In the genomic region with DNA sequence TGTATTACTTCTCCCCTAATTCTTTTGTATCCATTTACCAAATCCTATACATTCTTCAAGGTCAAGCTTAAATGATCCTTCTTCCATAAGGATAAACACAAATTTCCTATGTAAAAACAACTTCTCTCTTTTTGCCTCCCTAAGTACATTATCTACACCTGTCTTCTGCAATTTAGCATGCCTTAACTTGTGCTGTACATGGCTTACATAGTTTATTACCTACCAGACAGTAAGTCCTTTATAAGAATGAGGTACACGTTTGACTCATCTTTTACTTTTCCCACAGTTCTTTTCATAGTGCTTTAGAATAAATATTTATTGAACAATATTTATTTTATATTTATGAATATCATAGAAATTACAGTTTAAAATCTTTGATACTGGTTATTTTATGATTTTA, we compare ENCODE assay signal across 23 cellular contexts. TPM values are rescaled to one million over a fixed set of nuclear protein-coding genes. Genes with fewer than 3 reads are reported as not detected.
DNase-seq lines count a peak whose midpoint lies in the region; ATAC-seq, FAIRE-seq and TF ChIP-seq lines count a peak whose summit lies in the region.
"Had no signal": no experiment of that assay in that cellular context is flagged by ENCODE, and none has a peak within 500 bp of the region (broad histone marks: within the 10 kb centered on the region; RNA-seq: fewer than 3 reads in every experiment).

No MANE protein-coding gene starts in this region.

- no peak overlapping the region for H3K4me3 Mint-ChIP-seq in activated T-cell treated with anti-CD3 and anti-CD28 coated beads, Interleukin-2, amount 50 U/mL, for 4 hours
- H3K4me3 Mint-ChIP-seq: B cell; CD4-positive, alpha-beta T cell; CD8-positive, alpha-beta T cell had no signal

- no peak for FAIRE-seq in small intestine (lab: Jason Lieb, UNC)
- FAIRE-seq: A204.1, D721Med, G401.6, GM12891, GM19239 had no signal

- no peaks in the 10 kb centered on the region for H3K4me1 Mint-ChIP-seq in activated T-cell treated with anti-CD3 and anti-CD28 coated beads, Interleukin-2, amount 50 U/mL, for 4 hours (ENCODE audit: low read depth)
- H3K4me1 Mint-ChIP-seq: B cell had no signal

- H3K36me3 Mint-ChIP-seq in activated T-cell treated with anti-CD3 and anti-CD28 coated beads, Interleukin-2, amount 50 U/mL, for 4 hours (ENCODE audit: insufficient read depth) = peaks cover 31% of the 10 kb centered on the region

- DNase-seq in RWPE1 (ENCODE audit: low spot score) (peak; percentile 5), RWPE2 (ENCODE audit: low spot score) (no peak), epithelial cell of esophagus (ENCODE audit: low read depth) (peak; percentile 50), foreskin keratinocyte (peak; percentile 18 to 68), small intestine (no peak)
- no peak for DNase-seq in activated T-cell treated with anti-CD3 and anti-CD28 coated beads, Interleukin-2, amount 50 U/mL, for 4 hours
- DNase-seq: 8988T; ACHN; Caco-2; Calu3; CD4-positive, alpha-beta T cell; CD8-positive, alpha-beta T cell; DMS79 treated with DMSO at 0.1 percent for 48 hours; GF-D8 had no signal

- CTCF ChIA-PET in RWPE1 (lab: Yijun Ruan, JAX) = interaction anchor here (0.7 kb wide), 1 partner anchor 18 kb away, joined by 3 read pairs; no protein-coding TSS in a partner anchor

- POLR2A ChIA-PET in RWPE1 (lab: Yijun Ruan, JAX; ENCODE audit: low non-redundant PET) = no interaction called here

- no peaks in the 10 kb centered on the region for H3K27me3 ChIP-seq in RWPE2 (ENCODE audit: insufficient read depth, poor library complexity, severe bottlenecking)
- no peaks in the 10 kb centered on the region for H3K27me3 ChIP-seq in foreskin keratinocyte
- no peaks in the 10 kb centered on the region for H3K27me3 ChIP-seq in small intestine (ENCODE audit: control insufficient read depth in 2 of 2, insufficient read depth in 2 of 2, low read length in 2 of 2)
- H3K27me3 ChIP-seq: BLaER1 treated with 17β-estradiol and CSF1 and Interleukin-3, amounts not matched to agents 10 nM and 100 nM had no signal

- H3K4me1 ChIP-seq in RWPE2 (ENCODE audit: insufficient read depth, poor library complexity, severe bottlenecking) (no peaks in the 10 kb centered on the region), foreskin keratinocyte (peaks cover 8% of the 10 kb centered on the region), small intestine (ENCODE audit: control insufficient read depth in 2 of 2, insufficient read depth in 1 of 2, low read depth in 1 of 2, low read length in 1 of 2) (no peaks in the 10 kb centered on the region)
- H3K4me1 ChIP-seq: BLaER1 treated with 17β-estradiol and CSF1 and Interleukin-3, amounts not matched to agents 10 nM and 100 nM; Caco-2 had no signal

- WGBS in small intestine, 3 donors = 92 to 96% (median 93%) methylated on average over 1 of the region's 1 CpG

- H3K27ac ChIP-seq in RWPE1 (no peak overlapping the region), RWPE2 (ENCODE audit: poor library complexity, severe bottlenecking) (no peak overlapping the region), foreskin keratinocyte (no peak overlapping the region), small intestine (ENCODE audit: low read depth in 1 of 2, low read length in 1 of 2) (no peak overlapping the region)
- H3K27ac ChIP-seq: BLaER1 treated with 17β-estradiol and CSF1 and Interleukin-3, amounts not matched to agents 10 nM and 100 nM; C4-2B had no signal

- H3K9me3 Mint-ChIP-seq in activated T-cell treated with anti-CD3 and anti-CD28 coated beads, Interleukin-2, amount 50 U/mL, for 4 hours = peaks cover 47% of the 10 kb centered on the region

- ATAC-seq in RWPE2 (ENCODE audit: low read depth) = peak; percentile 38; the same call in 1 of the 3 replicates
- ATAC-seq in foreskin keratinocyte = peak; percentile 88
- ATAC-seq in HG02981 (IDR thresholded peaks at IDR 0.05; ENCODE audit: unreplicated experiment) = no peak
- ATAC-seq in activated T-cell treated with anti-CD3 and anti-CD28 coated beads, Interleukin-2, amount 50 U/mL, for 4 hours = no peak
- ATAC-seq: CD8-positive, alpha-beta T cell had no signal

- H3K4me3 ChIP-seq in RWPE2 (ENCODE audit: severe bottlenecking) = no peak overlapping the region
- H3K4me3 ChIP-seq in epithelial cell of esophagus (ENCODE audit: low read length) = no peak overlapping the region
- no peak overlapping the region for H3K4me3 ChIP-seq in small intestine (ENCODE audit: low read depth in 1 of 2, low read length in 2 of 2)
- H3K4me3 ChIP-seq: BLaER1 treated with 17β-estradiol and CSF1 and Interleukin-3, amounts not matched to agents 10 nM and 100 nM had no signal

- TF ChIP-seq CTCF in RWPE1 (conservative IDR thresholded peaks at IDR 0.05; ENCODE audit: low read depth) (no peak), RWPE2 (IDR thresholded peaks at IDR 0.05; ENCODE audit: poor library complexity, severe bottlenecking) (no peak), epithelial cell of esophagus (IDR thresholded peaks at IDR 0.05; ENCODE audit: insufficient read depth, low read depth, low read length, missing control alignments) (no peak), foreskin keratinocyte (conservative IDR thresholded peaks at IDR 0.05) (no peak)

- H3K9me3 ChIP-seq in RWPE2 (ENCODE audit: severe bottlenecking) = peaks cover 7% of the 10 kb centered on the region
- peaks cover 2% of the 10 kb centered on the region for H3K9me3 ChIP-seq in small intestine (ENCODE audit: control insufficient read depth, low read depth)
- H3K9me3 ChIP-seq: Caco-2 had no signal

- no peaks in the 10 kb centered on the region for H3K27me3 Mint-ChIP-seq in activated T-cell treated with anti-CD3 and anti-CD28 coated beads, Interleukin-2, amount 50 U/mL, for 4 hours (ENCODE audit: low read depth)
- H3K27me3 Mint-ChIP-seq: B cell; CD4-positive, alpha-beta T cell had no signal

- H3K36me3 ChIP-seq in RWPE2 (ENCODE audit: low read depth) (peaks cover 26% of the 10 kb centered on the region), small intestine (ENCODE audit: control insufficient read depth in 2 of 2, insufficient read depth in 2 of 2, low read length in 2 of 2) (peaks cover 3 to 5% of the 10 kb centered on the region in 2 donors)

RNA-seq across cellular contexts. Expression of gene GIN1, which starts 33.4 kb away (rescaled TPM):
- total RNA-seq in foreskin keratinocyte = 4.8 and 5.7 TPM in 2 replicates
- polyA plus RNA-seq in foreskin keratinocyte (3.2 and 4.0 TPM in 2 replicates), small intestine (1 to 10 TPM; 2.7 to 3.8 (median 3.2) TPM)
- 1 to 10 TPM; 5.8 to 7.8 (median 6.1) TPM for total RNA-seq in activated T-cell treated with anti-CD3 and anti-CD28 coated beads, Interleukin-2, amount 50 U/mL, for 4 hours

RNA-seq across cellular contexts. Expression of gene PPIP5K2, which starts 33.6 kb away (rescaled TPM):
- 21.1 and 22.2 TPM in 2 replicates for total RNA-seq in foreskin keratinocyte
- polyA plus RNA-seq in foreskin keratinocyte (5.0 and 5.9 TPM in 2 replicates), small intestine (10 to 100 TPM; 11.9 to 17.9 (median 14.3) TPM)
- total RNA-seq in activated T-cell treated with anti-CD3 and anti-CD28 coated beads, Interleukin-2, amount 50 U/mL, for 4 hours = 10 to 100 TPM; 40.2 to 56.9 (median 53.9) TPM

Comparison
In these comparisons a context has a peak if more than half of its experiments do, and no peak if none do; other contexts are left out.
1. DNase-seq: peak in RWPE1 (single experiment), epithelial cell of esophagus (single experiment) and foreskin keratinocyte (2 of 2); none in RWPE2 (single experiment), small intestine (single experiment) and activated T-cell treated with anti-CD3 and anti-CD28 coated beads, Interleukin-2, amount 50 U/mL, for 4 hours (single experiment).
2. ATAC-seq: peak in RWPE2 (single experiment) and foreskin keratinocyte (single experiment); none in HG02981 (single experiment) and activated T-cell treated with anti-CD3 and anti-CD28 coated beads, Interleukin-2, amount 50 U/mL, for 4 hours (0 of 2).